ENCODE assay signal across 1 cellular context in genomic region chr20:51888186-51888790, GRCh38.
TF ChIP-seq lines count a peak whose summit lies in the region.

No MANE protein-coding gene starts in this region.

TF ChIP-seq in H1, 55 proteins besides CTCF, POLR2A, EP300 and RAD21:
- no peak for TF ChIP-seq CBX8 (IDR thresholded peaks at IDR 0.05; ENCODE audit: borderline replicate concordance, low read depth, low read length)
- TF ChIP-seq PHF8 (conservative IDR thresholded peaks at IDR 0.05; ENCODE audit: low read depth, low read length), result no peak
- no peak for TF ChIP-seq ATF3 (IDR thresholded peaks at IDR 0.05; ENCODE audit: insufficient read depth, low read depth, low read length)
- TF ChIP-seq SIX5 (IDR thresholded peaks at IDR 0.05; ENCODE audit: low read depth, low read length), result no peak
- TF ChIP-seq TAF7 (optimal IDR thresholded peaks at IDR 0.05; ENCODE audit: borderline replicate concordance, low read depth, low read length), result no peak
- TF ChIP-seq ZNF274 (IDR thresholded peaks at IDR 0.05; ENCODE audit: borderline replicate concordance, extremely low read depth, low read length), result no peak
- TF ChIP-seq CHD2 (IDR thresholded peaks at IDR 0.05; ENCODE audit: low read length), result no peak
- TF ChIP-seq SRF (IDR thresholded peaks at IDR 0.05; ENCODE audit: low read depth, low read length), result no peak
- no peak for TF ChIP-seq CHD1 (IDR thresholded peaks at IDR 0.05; ENCODE audit: low read depth, low read length)
- TF ChIP-seq SP1 (IDR thresholded peaks at IDR 0.05; ENCODE audit: low read depth, low read length), result no peak
- no peak for TF ChIP-seq GTF2F1 (IDR thresholded peaks at IDR 0.05; ENCODE audit: borderline replicate concordance, low read depth, low read length)
- no peak for TF ChIP-seq TAF1 (IDR thresholded peaks at IDR 0.05; ENCODE audit: low read depth, low read length)
- no peak for TF ChIP-seq FOSL1 (IDR thresholded peaks at IDR 0.05; ENCODE audit: insufficient read depth, low read depth, low read length)
- TF ChIP-seq NANOG (IDR thresholded peaks at IDR 0.05; ENCODE audit: insufficient read depth, low read depth, low read length, poor library complexity, severe bottlenecking), result no peak
- TF ChIP-seq SP2 (IDR thresholded peaks at IDR 0.05; ENCODE audit: low read length), result no peak
- no peak for TF ChIP-seq RXRA (IDR thresholded peaks at IDR 0.05; ENCODE audit: insufficient read depth, low read depth, low read length)
- TF ChIP-seq SUZ12 (IDR thresholded peaks at IDR 0.05; ENCODE audit: low read length), result no peak
